Comparison of ENCODE assay signal across 1 cellular context in genomic region chr2:96333708-96334107, GRCh38.
TF ChIP-seq lines count a peak whose summit lies in the region.

No MANE protein-coding gene starts in this region.

TF ChIP-seq in K562, 482 proteins besides CTCF, POLR2A, EP300 and RAD21:
- TF ChIP-seq ZNF407 (IDR thresholded peaks at IDR 0.05; ENCODE audit: low read depth) (no peak), ZBTB7A (IDR thresholded peaks at IDR 0.05; ENCODE audit: borderline replicate concordance, control insufficient read depth, low read depth, low read length) (0 out of 2 replicates have a peak, but pooled peaks have one; percentile 14), SPI1 (IDR thresholded peaks at IDR 0.05; ENCODE audit: borderline replicate concordance, low read depth, low read length) (peak; percentile 61)
- TF ChIP-seq, protein P1, sequence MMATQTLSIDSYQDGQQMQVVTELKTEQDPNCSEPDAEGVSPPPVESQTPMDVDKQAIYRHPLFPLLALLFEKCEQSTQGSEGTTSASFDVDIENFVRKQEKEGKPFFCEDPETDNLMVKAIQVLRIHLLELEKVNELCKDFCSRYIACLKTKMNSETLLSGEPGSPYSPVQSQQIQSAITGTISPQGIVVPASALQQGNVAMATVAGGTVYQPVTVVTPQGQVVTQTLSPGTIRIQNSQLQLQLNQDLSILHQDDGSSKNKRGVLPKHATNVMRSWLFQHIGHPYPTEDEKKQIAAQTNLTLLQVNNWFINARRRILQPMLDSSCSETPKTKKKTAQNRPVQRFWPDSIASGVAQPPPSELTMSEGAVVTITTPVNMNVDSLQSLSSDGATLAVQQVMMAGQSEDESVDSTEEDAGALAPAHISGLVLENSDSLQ (IDR thresholded peaks at IDR 0.05) = peak; percentile 47; the same call in 1 of the 2 replicates
TF ChIP-seq in K562: peak in this region for 3.
